In the genomic region with DNA sequence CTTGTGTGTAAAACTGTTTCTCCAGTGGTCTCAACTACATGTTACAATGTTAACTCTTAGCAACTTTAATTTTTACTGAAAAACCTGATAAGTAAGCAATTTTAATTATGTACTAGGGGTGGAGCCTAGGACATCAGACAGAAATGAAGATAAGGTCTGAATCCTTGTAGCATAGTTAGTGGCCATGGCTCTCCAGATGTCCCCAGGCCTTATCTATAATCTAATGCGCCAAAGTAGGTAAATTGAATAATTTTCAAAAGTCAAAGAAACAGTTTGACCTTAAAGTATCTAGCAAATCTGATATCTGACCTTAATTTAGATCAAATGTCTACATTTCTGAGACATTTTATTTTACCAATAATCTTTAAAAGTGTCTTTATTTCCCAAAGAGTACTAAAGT, we compare ENCODE assay signal across 11 cellular contexts.
"Had no signal": no experiment of that assay in that cellular context is flagged by ENCODE, and none has a peak within 500 bp of the region (broad histone marks: within the 10 kb centered on the region; RNA-seq: fewer than 3 reads in every experiment).

No MANE protein-coding gene starts in this region.

- H3K27ac ChIP-seq: GM23248 had no signal

- H3K9ac ChIP-seq: GM23248 had no signal

- ATAC-seq: GM23338, HCT116 had no signal

- FAIRE-seq: H1, H54 had no signal

- DNase-seq: GM23248, GOT3, H7, H9, HCEC 1CT, HFFc6 had no signal

- H3K4me1 ChIP-seq: HAP-1 had no signal

- H3K4me3 ChIP-seq: GM23248, GM23338, HAP-1 had no signal

- H3K4me2 ChIP-seq: GM23338 had no signal

- H2AFZ ChIP-seq: GM23248, GM23338 had no signal

- H3K9me3 ChIP-seq: HAP-1 had no signal
